ENCODE assay signal across 17 cellular contexts in the genomic region with DNA sequence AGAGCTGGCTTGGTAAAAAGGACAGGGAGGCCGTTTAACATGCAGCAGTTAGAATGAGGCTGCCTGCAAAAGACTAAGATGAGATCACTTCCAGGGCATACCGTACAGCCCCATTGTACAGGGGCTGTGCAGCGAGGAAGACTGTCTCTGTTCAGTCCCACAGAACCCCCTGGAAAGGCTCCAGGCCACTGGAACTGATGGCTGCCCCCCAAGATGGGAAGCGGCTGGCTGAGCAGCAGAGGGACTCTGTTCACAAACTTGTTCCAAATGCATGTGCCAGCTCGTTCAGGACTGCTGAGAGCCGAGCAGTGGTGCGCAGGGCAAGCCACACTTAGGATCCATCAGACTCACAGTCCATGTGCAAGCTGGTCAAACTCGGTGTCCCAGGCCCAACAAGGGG.
DNase-seq lines count a peak whose midpoint lies in the region; ATAC-seq and TF ChIP-seq lines count a peak whose summit lies in the region.
"Had no signal": no experiment of that assay in that cellular context is flagged by ENCODE, and none has a peak within 500 bp of the region (broad histone marks: within the 10 kb centered on the region; RNA-seq: fewer than 3 reads in every experiment).

No MANE protein-coding gene starts in this region.

- intact Hi-C loops in posterior cingulate gyrus (cut with DNase I) (loop anchor here (5.0 kb wide), 1 partner anchor 34 kb away; no protein-coding TSS in a partner anchor), ascending aorta (cut with DNase I) (loop anchor here (2.0 kb wide), 2 partner anchors 19 to 37 kb away; no protein-coding TSS in a partner anchor)

- H4K20me1 ChIP-seq in BLaER1, result peaks cover 7% of the 10 kb centered on the region

- no peak overlapping the region for H3K9ac ChIP-seq in BLaER1
- H3K9ac ChIP-seq: neural progenitor cell had no signal

- DNase-seq in globus pallidus (ENCODE audit: low spot score), result peak; percentile 60
- DNase-seq in posterior cingulate gyrus, result peak in 7 of 10 donors; percentile 43 to 90 (median 65)
- DNase-seq in ascending aorta (ENCODE audit: low spot score in 2 of 2), result no peak
- DNase-seq in KG1 (lab: John Stamatoyannopoulos, UW), result no peak
- no peak for DNase-seq in T-helper 2 cell
- DNase-seq: activated effector memory CD4-positive, alpha-beta T cell treated with Interleukin-2 at 50 U/mL for 16 hours; effector memory CD4-positive, alpha-beta T cell; mesenchymal stem cell; NCI-H187 treated with DMSO at 0.1 percent for 48 hours; OCI-M1; uterus had no signal

- H3K4me1 ChIP-seq in BLaER1, result peaks cover 80% of the 10 kb centered on the region
- peaks cover 8 to 41% of the 10 kb centered on the region in 2 donors for H3K4me1 ChIP-seq in ascending aorta
- H3K4me1 ChIP-seq: neural progenitor cell had no signal

- no peak for ATAC-seq in GM19452 (IDR thresholded peaks at IDR 0.05; ENCODE audit: unreplicated experiment)
- ATAC-seq: HCT116; stimulated activated effector memory CD8-positive, alpha-beta T cell treated with anti-CD3 and anti-CD28 coated beads, Interleukin-12 subunit alpha, Interleukin-12 subunit beta, amount 100 ng/mL, for 72 hours had no signal

- no peak for TF ChIP-seq CTCF in ascending aorta (IDR thresholded peaks at IDR 0.05)

- peak overlapping the region; percentile 95 for H3K4me2 ChIP-seq in BLaER1
- H3K4me2 ChIP-seq: neural progenitor cell had no signal

- no peaks in the 10 kb centered on the region for H3K27me3 ChIP-seq in BLaER1
- no peaks in the 10 kb centered on the region for H3K27me3 ChIP-seq in ascending aorta
- H3K27me3 ChIP-seq: neural progenitor cell, uterus had no signal

- H3K36me3 ChIP-seq in BLaER1 (no peaks in the 10 kb centered on the region), ascending aorta (no peaks in the 10 kb centered on the region)
- H3K36me3 ChIP-seq: neural progenitor cell, uterus had no signal

- H3K4me3 ChIP-seq in BLaER1 (no peak overlapping the region), ascending aorta (no peak overlapping the region)
- H3K4me3 ChIP-seq: neural progenitor cell, uterus had no signal

- H3K9me3 ChIP-seq in BLaER1, result no peaks in the 10 kb centered on the region
- no peaks in the 10 kb centered on the region for H3K9me3 ChIP-seq in ascending aorta
- H3K9me3 ChIP-seq: uterus had no signal

- H3K27ac ChIP-seq in BLaER1 (peak overlapping the region; percentile 83), angular gyrus (ENCODE audit: low read depth, low read length) (peak overlapping the region; percentile 60), ascending aorta (peak overlapping the region in 1 of 2 donors; percentile 22)
- H3K27ac ChIP-seq: neural progenitor cell had no signal

Comparison
In these comparisons a context has a peak if more than half of its experiments do, and no peak if none do; other contexts are left out.
1. DNase-seq: peak in globus pallidus (single experiment) and posterior cingulate gyrus (7 of 10); none in ascending aorta (0 of 2), KG1 (single experiment) and T-helper 2 cell (0 of 5).